In the genomic region with DNA sequence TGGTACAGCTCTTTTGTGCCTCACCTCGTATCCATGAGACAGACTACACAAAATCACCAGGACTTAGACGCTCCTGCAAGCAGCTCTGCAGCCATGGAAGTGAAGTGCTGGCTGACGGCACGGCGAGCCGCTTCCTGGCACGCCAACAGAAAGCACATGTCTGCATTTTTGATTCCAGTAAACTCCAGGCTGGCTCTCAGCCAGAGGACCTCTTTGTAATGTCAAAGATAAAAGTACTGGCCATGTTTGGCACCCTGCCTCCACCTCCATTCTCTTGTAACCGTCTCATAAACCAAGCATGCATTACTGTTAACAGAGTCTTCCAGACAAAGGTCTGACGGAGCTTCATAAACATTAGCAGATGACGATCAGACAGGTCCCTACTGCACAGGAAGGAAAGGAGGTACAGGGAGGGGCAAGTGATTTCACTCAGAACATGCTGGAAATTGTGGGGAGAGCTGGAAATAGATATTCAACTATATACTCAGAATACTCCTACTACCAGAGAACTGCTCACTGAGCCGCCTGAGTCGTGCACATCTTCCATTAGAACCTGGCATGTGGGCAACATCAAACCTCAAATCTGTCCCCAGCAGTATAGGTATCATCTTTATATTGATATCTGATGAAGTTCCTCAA, we compare ENCODE assay signal across 9 cellular contexts.
DNase-seq lines count a peak whose midpoint lies in the region; ATAC-seq, FAIRE-seq and TF ChIP-seq lines count a peak whose summit lies in the region.
"Had no signal": no experiment of that assay in that cellular context is flagged by ENCODE, and none has a peak within 500 bp of the region (broad histone marks: within the 10 kb centered on the region; RNA-seq: fewer than 3 reads in every experiment).

No MANE protein-coding gene starts in this region.

- TF ChIP-seq POLR2A in sigmoid colon (IDR thresholded peaks at IDR 0.05) = no peak

- no peaks in the 10 kb centered on the region for H3K79me2 ChIP-seq in GM23248 (ENCODE audit: insufficient read depth)
- H3K79me2 ChIP-seq in Karpas-422 (ENCODE audit: low read length) = no peaks in the 10 kb centered on the region

- no peak for TF ChIP-seq CTCF in foreskin keratinocyte (conservative IDR thresholded peaks at IDR 0.05)
- TF ChIP-seq CTCF in sigmoid colon (IDR thresholded peaks at IDR 0.05) = no peak
- no peak for TF ChIP-seq CTCF in GM10248 (IDR thresholded peaks at IDR 0.05; ENCODE audit: control extremely low read depth, extremely low read depth, low read depth, missing control alignments)

- no peaks in the 10 kb centered on the region for H3K9me3 ChIP-seq in GM23248 (ENCODE audit: low read depth)
- no peaks in the 10 kb centered on the region for H3K9me3 ChIP-seq in sigmoid colon
- H3K9me3 ChIP-seq in Karpas-422 (ENCODE audit: low read length) = no peaks in the 10 kb centered on the region

- peak; percentile 86 for ATAC-seq in foreskin keratinocyte
- no peak for ATAC-seq in GM18517 (IDR thresholded peaks at IDR 0.05; ENCODE audit: unreplicated experiment)
- ATAC-seq: stimulated activated effector memory CD8-positive, alpha-beta T cell treated with anti-CD3 and anti-CD28 coated beads, Interleukin-12 subunit alpha, Interleukin-12 subunit beta, amount 100 ng/mL, for 72 hours had no signal

- intact Hi-C loops in sigmoid colon (cut with DNase I) = no loop called here

- peak in 3 of 4 donors; percentile 58 to 87 (median 81) for TF ChIP-seq EP300 in sigmoid colon (IDR thresholded peaks at IDR 0.05)

- no peaks in the 10 kb centered on the region for H3K9me2 ChIP-seq in GM23248 (ENCODE audit: insufficient read depth)
- H3K9me2 ChIP-seq in Karpas-422 (replicated peaks; ENCODE audit: insufficient read depth, low read length) = no peaks in the 10 kb centered on the region

- H4K20me1 ChIP-seq in GM23248 (ENCODE audit: insufficient read depth) = no peaks in the 10 kb centered on the region
- H4K20me1 ChIP-seq in Karpas-422 (ENCODE audit: insufficient read depth, low read depth, low read length) = no peaks in the 10 kb centered on the region

- DNase-seq in GM23248 (peak; percentile 97), SHP77 (lab: John Stamatoyannopoulos, UW) (peak; percentile 75 to 76), foreskin keratinocyte (peak; percentile 87 to 97), sigmoid colon (peak; percentile 94), Karpas-422 (no peak), GM10248 (ENCODE audit: extremely low spot score) (no peak), frontal cortex (ENCODE audit: low spot score in 2 of 2) (no peak)

- H3K27me3 ChIP-seq in GM23248 (replicated peaks; ENCODE audit: insufficient read depth) = no peaks in the 10 kb centered on the region
- H3K27me3 ChIP-seq in foreskin keratinocyte = no peaks in the 10 kb centered on the region
- H3K27me3 ChIP-seq in sigmoid colon = no peaks in the 10 kb centered on the region
- H3K27me3 ChIP-seq in Karpas-422 (ENCODE audit: low read length) = no peaks in the 10 kb centered on the region

- H3K4me1 ChIP-seq in GM23248 (ENCODE audit: insufficient read depth) = peaks cover 53% of the 10 kb centered on the region
- H3K4me1 ChIP-seq in foreskin keratinocyte = no peaks in the 10 kb centered on the region
- H3K4me1 ChIP-seq in sigmoid colon = peaks cover 0 to 38% (median 29%) of the 10 kb centered on the region in 4 donors
- no peaks in the 10 kb centered on the region for H3K4me1 ChIP-seq in Karpas-422 (ENCODE audit: low read length)

- H3K4me2 ChIP-seq in GM23248 (ENCODE audit: unreplicated experiment) (peak overlapping the region; percentile 26), Karpas-422 (ENCODE audit: low read depth, low read length, poor library complexity, severe bottlenecking) (no peak overlapping the region)

- in situ Hi-C loops in GM23248 (cut with MboI) = no loop called here

- POLR2A ChIA-PET in GM10248 (lab: Yijun Ruan, JAX) = no interaction called here

- H3K27ac ChIP-seq in GM23248 (peak overlapping the region; percentile 88), foreskin keratinocyte (no peak overlapping the region), sigmoid colon (peak overlapping the region in 2 of 4 donors; percentile 49 to 58), Karpas-422 (ENCODE audit: low read length) (no peak overlapping the region)

- H3F3A ChIP-seq in GM23248 (ENCODE audit: insufficient read depth) = peaks cover 51% of the 10 kb centered on the region

- H2AFZ ChIP-seq in GM23248 = no peak overlapping the region
- H2AFZ ChIP-seq in Karpas-422 (ENCODE audit: low read length) = no peak overlapping the region

- H3K36me3 ChIP-seq in GM23248 (ENCODE audit: low read depth) = no peaks in the 10 kb centered on the region
- H3K36me3 ChIP-seq in sigmoid colon = no peaks in the 10 kb centered on the region
- H3K36me3 ChIP-seq in Karpas-422 (ENCODE audit: insufficient read depth, low read length) = no peaks in the 10 kb centered on the region

- H3K9ac ChIP-seq in GM23248 (peak overlapping the region; percentile 35; the same call in 1 of the 2 replicates), Karpas-422 (ENCODE audit: low read length) (no peak overlapping the region)

- WGBS in GM23248 (ENCODE audit: low coverage in 1 of 2, low lambda C conversion rate in 2 of 2, missing lambda C conversion rate in 2 of 2), 2 experiments = 29 to 35% methylated on average over 12 of the region's 12 CpGs
- 21 to 55% methylated on average over 12 of the region's 12 CpGs for WGBS in sigmoid colon, 2 donors

- no peak overlapping the region for H3K4me3 ChIP-seq in GM23248
- no peak overlapping the region for H3K4me3 ChIP-seq in sigmoid colon
- no peak overlapping the region for H3K4me3 ChIP-seq in Karpas-422 (ENCODE audit: low read length)

- no peak for FAIRE-seq in frontal cortex (lab: Jason Lieb, UNC)

- CTCF ChIA-PET in GM10248 (lab: Yijun Ruan, JAX) = interaction anchor here (1.8 to 2.1 kb wide), 2 partner anchors 12 to 13 kb away, joined by 4 to 6 read pairs; no protein-coding TSS in a partner anchor

Comparison
In these comparisons a context has a peak if more than half of its experiments do, and no peak if none do; other contexts are left out.
1. DNase-seq: peak in GM23248 (single experiment), SHP77 (2 of 2), foreskin keratinocyte (2 of 2) and sigmoid colon (single experiment); none in Karpas-422 (single experiment), GM10248 (single experiment) and frontal cortex (0 of 2).